34 cellular contexts compared by ENCODE assay signal in genomic region chr1:53800621-53801020, GRCh38.
"Had no signal": no experiment of that assay in that cellular context is flagged by ENCODE, and none has a peak within 500 bp of the region (broad histone marks: within the 10 kb centered on the region; RNA-seq: fewer than 3 reads in every experiment).

No MANE protein-coding gene starts in this region.

- H3K36me3 ChIP-seq: brain microvascular endothelial cell, breast epithelium had no signal

- FAIRE-seq: astrocyte, bronchial epithelial cell had no signal

- H3K27ac ChIP-seq: adrenal gland, ascending aorta, body of pancreas, brain microvascular endothelial cell, breast epithelium, cardiac muscle cell had no signal

- H3K9me3 ChIP-seq: adrenal gland, ascending aorta, body of pancreas, breast epithelium had no signal

- H3K27me3 ChIP-seq: adrenal gland, ascending aorta, body of pancreas, brain microvascular endothelial cell, breast epithelium, cardiac muscle cell had no signal

- ATAC-seq: activated naive CD4-positive, alpha-beta T cell treated with anti-CD3 and anti-CD28 coated beads, Interleukin-2, amount 50 U/mL, for 72 hours; activated naive CD8-positive, alpha-beta T cell treated with anti-CD3 and anti-CD28 coated beads, Interleukin-2, amount 50 U/mL, for 24 hours; activated T-cell treated with anti-CD3 and anti-CD28 coated beads, Interleukin-2, amount 50 U/mL, for 4 hours; activated T-cell treated with anti-CD3 and anti-CD28 coated beads, Interleukin-2, amount 50 U/mL, for 72 hours; activated T-helper 17 cell treated with anti-CD3 and anti-CD28 coated beads, Interleukin-2, amount 50 U/mL, for 72 hours; body of pancreas had no signal

- H3K4me1 ChIP-seq: adrenal gland, ascending aorta, body of pancreas, breast epithelium had no signal

- H3K4me3 ChIP-seq: adrenal gland, ascending aorta, body of pancreas, breast epithelium, cardiac muscle cell had no signal

- DNase-seq: activated effector memory CD4-positive, alpha-beta T cell treated with anti-CD3 and anti-CD28 coated beads, Interleukin-2, amount 50 U/mL, for 16 hours; activated effector memory CD4-positive, alpha-beta T cell treated with Interleukin-2 at 50 U/mL for 16 hours; activated gamma-delta T cell; activated gamma-delta T cell treated with Interleukin-2 at 50 U/mL for 16 hours; activated naive CD4-positive, alpha-beta T cell; activated naive CD4-positive, alpha-beta T cell treated with anti-CD3 and anti-CD28 coated beads for 36 hours; activated naive CD4-positive, alpha-beta T cell treated with anti-CD3 and anti-CD28 coated beads, Interleukin-2, amount 10 ng/mL, durations not matched to agents 7 days and 5 days; activated naive CD4-positive, alpha-beta T cell treated with anti-CD3 and anti-CD28 coated beads, Interleukin-2, amount 50 U/mL, for 16 hours; activated naive CD4-positive, alpha-beta T cell treated with Interleukin-2 at 50 U/mL for 16 hours; activated naive CD8-positive, alpha-beta T cell treated with anti-CD3 and anti-CD28 coated beads for 36 hours; activated naive CD8-positive, alpha-beta T cell treated with anti-CD3 and anti-CD28 coated beads, Interleukin-2, amount 10 ng/mL, durations not matched to agents 7 days and 5 days; activated naive CD8-positive, alpha-beta T cell treated with anti-CD3 and anti-CD28 coated beads, Interleukin-2, amount 50 U/mL, for 24 hours; activated T-cell treated with anti-CD3 and anti-CD28 coated beads, Interleukin-2, amount 50 U/mL, for 1 hour; activated T-cell treated with anti-CD3 and anti-CD28 coated beads, Interleukin-2, amount 50 U/mL, for 24 hours; activated T-cell treated with anti-CD3 and anti-CD28 coated beads, Interleukin-2, amount 50 U/mL, for 4 hours; activated T-cell treated with anti-CD3 and anti-CD28 coated beads, Interleukin-2, amount 50 U/mL, for 48 hours; activated T-cell treated with anti-CD3 and anti-CD28 coated beads, Interleukin-2, amount 50 U/mL, for 72 hours; adrenal gland; amniotic stem cell; amygdala; anterior cingulate cortex; aorta; body of pancreas; brain microvascular endothelial cell; caudate nucleus; central memory CD4-positive, alpha-beta T cell; cerebellar nuclear complex had no signal
